1 cellular context compared by ENCODE assay signal in genomic region chr15:66233487-66234415, GRCh38.
TF ChIP-seq lines count a peak whose summit lies in the region.

No MANE protein-coding gene starts in this region.

TF ChIP-seq in K562, 482 proteins besides CTCF, POLR2A, EP300 and RAD21 (continued from another document and continues in another):
- TF ChIP-seq VEZF1 (CRISPR knock-in tag; IDR thresholded peaks at IDR 0.05) (no peak), KLF6 (CRISPR knock-in tag; IDR thresholded peaks at IDR 0.05; ENCODE audit: borderline replicate concordance) (no peak), HNRNPL (IDR thresholded peaks at IDR 0.05; ENCODE audit: low read depth, low read length) (no peak), SRSF9 (IDR thresholded peaks at IDR 0.05; ENCODE audit: borderline replicate concordance, low read depth, low read length) (no peak), ZNF280A (IDR thresholded peaks at IDR 0.05; ENCODE audit: low read depth, partially characterized antibody) (no peak), ZNF318 (IDR thresholded peaks at IDR 0.05; ENCODE audit: borderline replicate concordance in 1 of 2, low read depth in 1 of 2) (no peak), ZNF592 (IDR thresholded peaks at IDR 0.05) (no peak; the same call in 1 of the 2 replicates), IRF9 (tag; IDR thresholded peaks at IDR 0.05) (peak; percentile 59; the same call in 1 of the 2 replicates), NFIX (CRISPR knock-in tag; IDR thresholded peaks at IDR 0.05; ENCODE audit: low read depth) (no peak), MTA2 (IDR thresholded peaks at IDR 0.05; ENCODE audit: low read depth) (no peak), LEF1 (IDR thresholded peaks at IDR 0.05) (no peak), CEBPB (tag; IDR thresholded peaks at IDR 0.05) (no peak), ZNF655 (CRISPR knock-in tag; IDR thresholded peaks at IDR 0.05) (no peak), MYBL2 (IDR thresholded peaks at IDR 0.05; ENCODE audit: low read depth) (no peak), MYBL2 (CRISPR knock-in tag; IDR thresholded peaks at IDR 0.05; ENCODE audit: borderline replicate concordance) (no peak), NCOA4 (IDR thresholded peaks at IDR 0.05; ENCODE audit: partially characterized antibody) (no peak), CTBP1 (IDR thresholded peaks at IDR 0.05; ENCODE audit: borderline replicate concordance) (peak; percentile 14; the same call in 1 of the 2 replicates), JUN (IDR thresholded peaks at IDR 0.05; ENCODE audit: borderline replicate concordance, low read depth, low read length) (no peak), JUN (CRISPR knock-in tag; IDR thresholded peaks at IDR 0.05; ENCODE audit: borderline replicate concordance) (no peak), ZNF717 (CRISPR knock-in tag; IDR thresholded peaks at IDR 0.05) (no peak), KLF16 (IDR thresholded peaks at IDR 0.05) (0 out of 2 replicates have a peak, but pooled peaks have one; percentile 13), CCNT2 (IDR thresholded peaks at IDR 0.05; ENCODE audit: borderline replicate concordance, extremely low read depth, insufficient read length, low read depth, low read length) (no peak), ZBTB5 (IDR thresholded peaks at IDR 0.05) (no peak), TOE1 (IDR thresholded peaks at IDR 0.05; ENCODE audit: borderline replicate concordance) (peak; percentile 39; the same call in 1 of the 2 replicates), TOE1 (CRISPR knock-in tag; IDR thresholded peaks at IDR 0.05; ENCODE audit: borderline replicate concordance, low read depth) (no peak), BHLHE40 (IDR thresholded peaks at IDR 0.05; ENCODE audit: low read length) (0 out of 2 replicates have a peak, but pooled peaks have one; percentile 1), ZNF830 (CRISPR knock-in tag; IDR thresholded peaks at IDR 0.05) (no peak), ZNF740 (CRISPR knock-in tag; IDR thresholded peaks at IDR 0.05) (no peak), ZNF740 (tag; IDR thresholded peaks at IDR 0.05) (no peak), ARNT (IDR thresholded peaks at IDR 0.05) (no peak), PML (IDR thresholded peaks at IDR 0.05; ENCODE audit: low read length) (no peak), DNMT1 (IDR thresholded peaks at IDR 0.05) (no peak), ZC3H4 (CRISPR knock-in tag; IDR thresholded peaks at IDR 0.05; ENCODE audit: borderline replicate concordance) (no peak), ZNF140 (CRISPR knock-in tag; IDR thresholded peaks at IDR 0.05) (no peak), NUFIP1 (IDR thresholded peaks at IDR 0.05; ENCODE audit: partially characterized antibody) (no peak), HNRNPK (IDR thresholded peaks at IDR 0.05; ENCODE audit: low read depth, low read length, poor library complexity, severe bottlenecking) (no peak), HOXB6 (CRISPR knock-in tag; IDR thresholded peaks at IDR 0.05; ENCODE audit: borderline replicate concordance) (no peak), CBFA2T3 (IDR thresholded peaks at IDR 0.05) (no peak), ZFP1 (CRISPR knock-in tag; IDR thresholded peaks at IDR 0.05) (no peak), MXD1 (CRISPR knock-in tag; IDR thresholded peaks at IDR 0.05; ENCODE audit: borderline replicate concordance, poor library complexity, severe bottlenecking) (no peak)
